In genomic region chr14:72169521-72169920, GRCh38 we compare ENCODE assay signal across 1 cellular context.
TF ChIP-seq lines count a peak whose summit lies in the region.

No MANE protein-coding gene starts in this region.

TF ChIP-seq in GM23338, 12 proteins besides CTCF, POLR2A, EP300 and RAD21 (continued from another document):
- no peak for TF ChIP-seq ZNF462 (CRISPR knock-in tag; IDR thresholded peaks at IDR 0.05)
- no peak for TF ChIP-seq EZH2 (IDR thresholded peaks at IDR 0.05; ENCODE audit: low read depth, unreplicated experiment)
